33 cellular contexts compared by ENCODE assay signal in the genomic region with DNA sequence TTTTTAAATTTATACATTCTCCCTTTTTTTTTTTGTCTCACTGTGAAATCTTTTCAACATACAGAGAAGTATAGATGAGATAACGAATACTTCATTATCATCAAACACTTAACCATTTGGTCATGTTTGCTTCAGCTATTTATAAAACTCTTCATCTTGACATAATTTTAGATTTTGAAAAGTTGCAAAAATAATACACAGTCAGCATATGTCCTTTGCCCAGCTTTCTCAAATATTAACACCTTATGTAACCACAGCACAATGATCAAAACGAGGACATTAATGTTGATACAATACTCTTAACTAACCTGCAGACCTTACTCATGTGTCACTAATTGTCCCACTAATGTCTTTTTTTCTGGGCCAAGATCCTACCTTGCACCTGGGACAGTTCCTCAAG.
"Had no signal": no experiment of that assay in that cellular context is flagged by ENCODE, and none has a peak within 500 bp of the region (broad histone marks: within the 10 kb centered on the region; RNA-seq: fewer than 3 reads in every experiment).

No MANE protein-coding gene starts in this region.

- H3K36me3 ChIP-seq: adrenal gland, brain microvascular endothelial cell, breast epithelium had no signal

- H3K9me3 ChIP-seq: adrenal gland, body of pancreas, breast epithelium had no signal

- H3K4me1 ChIP-seq: adrenal gland, body of pancreas, breast epithelium had no signal

- DNase-seq: activated B cell treated with CpG ODN at 0.5 μM for 24 hours; activated CD4-positive, alpha-beta memory T cell treated with anti-CD3 and anti-CD28 coated beads for 36 hours; activated CD4-positive, alpha-beta T cell treated with anti-CD3 and anti-CD28 coated beads for 4 hours; activated CD4-positive, alpha-beta T cell treated with anti-CD3 and anti-CD28 coated beads, Interleukin-2, amount 10 ng/mL, durations not matched to agents 24 days and 14 days; activated CD4-positive, alpha-beta T cell treated with anti-CD3 and anti-CD28 coated beads, Interleukin-2, amount 50 U/mL, for 1 hour; activated CD4-positive, alpha-beta T cell treated with anti-CD3 and anti-CD28 coated beads, Interleukin-2, amount 50 U/mL, for 4 hours; activated CD4-positive, CD25-positive, alpha-beta regulatory T cell treated with anti-CD3 and anti-CD28 coated beads, Interleukin-2, amount 50 U/mL, for 72 hours; activated CD8-positive, alpha-beta memory T cell treated with anti-CD3 and anti-CD28 coated beads, Interleukin-2, amount 50 U/mL, for 4 hours; activated CD8-positive, alpha-beta T cell treated with anti-CD3 and anti-CD28 coated beads for 36 hours; activated effector memory CD4-positive, alpha-beta T cell treated with anti-CD3 and anti-CD28 coated beads, Interleukin-2, amount 50 U/mL, for 16 hours; activated gamma-delta T cell treated with Interleukin-2 at 50 U/mL for 16 hours; activated naive CD4-positive, alpha-beta T cell; activated naive CD4-positive, alpha-beta T cell treated with anti-CD3 and anti-CD28 coated beads for 36 hours; activated naive CD4-positive, alpha-beta T cell treated with anti-CD3 and anti-CD28 coated beads, Interleukin-2, amount 50 U/mL, for 16 hours; activated naive CD8-positive, alpha-beta T cell treated with anti-CD3 and anti-CD28 coated beads for 36 hours; activated T-cell treated with anti-CD3 and anti-CD28 coated beads for 4 hours; activated T-cell treated with anti-CD3 and anti-CD28 coated beads, Interleukin-2, amount 50 U/mL, for 1 hour; activated T-cell treated with anti-CD3 and anti-CD28 coated beads, Interleukin-2, amount 50 U/mL, for 4 hours; activated T-cell treated with anti-CD3 and anti-CD28 coated beads, Interleukin-2, amount 50 U/mL, for 72 hours; adrenal gland; amniotic stem cell; aorta; body of pancreas; brain microvascular endothelial cell; cerebellar nuclear complex; T-helper 2 cell; T-helper 9 cell had no signal

- H3K4me3 ChIP-seq: adrenal gland, body of pancreas, breast epithelium had no signal

- ATAC-seq: activated CD8-positive, alpha-beta T cell treated with anti-CD3 and anti-CD28 coated beads for 36 hours; activated naive CD4-positive, alpha-beta T cell treated with anti-CD3 and anti-CD28 coated beads, Interleukin-2, amount 50 U/mL, for 72 hours; activated T-cell treated with anti-CD3 and anti-CD28 coated beads, Interleukin-2, amount 50 U/mL, for 4 hours; activated T-cell treated with anti-CD3 and anti-CD28 coated beads, Interleukin-2, amount 50 U/mL, for 72 hours; activated T-helper 17 cell treated with anti-CD3 and anti-CD28 coated beads, Interleukin-2, amount 50 U/mL, for 72 hours; body of pancreas had no signal

- H3K27me3 ChIP-seq: adrenal gland, body of pancreas, brain microvascular endothelial cell, breast epithelium had no signal

- H3K27ac ChIP-seq: adrenal gland, body of pancreas, brain microvascular endothelial cell, breast epithelium, VCaP had no signal

- FAIRE-seq: astrocyte, TTC549 had no signal
